ENCODE assay signal across 10 cellular contexts in genomic region chr6:21479140-21479539, GRCh38.
DNase-seq lines count a peak whose midpoint lies in the region; ATAC-seq and TF ChIP-seq lines count a peak whose summit lies in the region.
"Had no signal": no experiment of that assay in that cellular context is flagged by ENCODE, and none has a peak within 500 bp of the region (broad histone marks: within the 10 kb centered on the region; RNA-seq: fewer than 3 reads in every experiment).

No MANE protein-coding gene starts in this region.

- peak in 1 of 2 donors; percentile 38 for TF ChIP-seq RAD21 in liver (IDR thresholded peaks at IDR 0.05)

- 18% methylated on average over 12 of the region's 12 CpGs for WGBS in liver

- TF ChIP-seq CTCF in liver (IDR thresholded peaks at IDR 0.05; ENCODE audit: low read depth, low read length, missing input control) = no peak
- TF ChIP-seq CTCF in thoracic aorta (IDR thresholded peaks at IDR 0.05) = no peak

- H3K9me3 ChIP-seq in liver (ENCODE audit: control insufficient read depth in 4 of 4, low read length in 3 of 4) (no peaks in the 10 kb centered on the region), thoracic aorta (no peaks in the 10 kb centered on the region)

- H3K36me3 ChIP-seq in liver (ENCODE audit: control insufficient read depth in 4 of 4, insufficient read depth in 3 of 4, low read depth in 1 of 4, low read length in 3 of 4) = no peaks in the 10 kb centered on the region
- H3K36me3 ChIP-seq in thoracic aorta = no peaks in the 10 kb centered on the region

- H3K27me3 ChIP-seq in liver (ENCODE audit: control insufficient read depth in 4 of 4, insufficient read depth in 4 of 4, low read length in 3 of 4) (no peaks in the 10 kb centered on the region), thoracic aorta (replicated peaks; ENCODE audit: insufficient read depth) (no peaks in the 10 kb centered on the region)

- H3K27ac ChIP-seq in liver (ENCODE audit: low read depth in 1 of 2, low read length in 2 of 2) (no peak overlapping the region), thoracic aorta (no peak overlapping the region)

- H3K4me1 ChIP-seq in liver (ENCODE audit: control insufficient read depth in 4 of 4, insufficient read depth in 4 of 4, low read length in 3 of 4) = peaks cover 0 to 7% (median 2%) of the 10 kb centered on the region in 4 donors
- H3K4me1 ChIP-seq in thoracic aorta (ENCODE audit: control insufficient read depth in 1 of 2, low read depth in 2 of 2) = peaks cover 0 to 8% of the 10 kb centered on the region in 2 donors

- DNase-seq in NCI-H2029 treated with DMSO at 0.1 percent for 48 hours (lab: John Stamatoyannopoulos, UW) (peak; percentile 78), cerebellar cortex (ENCODE audit: low spot score) (peak; percentile 31), thoracic aorta (ENCODE audit: low spot score) (no peak), glomerular visceral epithelial cell (ENCODE audit: extremely low spot score) (no peak), LoVo (ENCODE audit: low spot score) (no peak)
- DNase-seq in stimulated activated CD4-positive, alpha-beta T cell treated with anti-CD3 and anti-CD28 coated beads, Interleukin-1b, Interleukin-23, amount 100 ng/mL, for 48 hours = no peak
- DNase-seq: NCI-H82 had no signal

- H3K4me3 ChIP-seq in liver (ENCODE audit: low read depth in 1 of 3, low read length in 3 of 3) (peak overlapping the region in 2 of 3 donors; percentile 16 to 38), thoracic aorta (peak overlapping the region; percentile 44)

- no peak for ATAC-seq in thoracic aorta (ENCODE audit: insufficient number of reproducible peaks, low FRiP score, low read depth)
- no peak for ATAC-seq in HG02970 (IDR thresholded peaks at IDR 0.05; ENCODE audit: low FRiP score, unreplicated experiment)
- ATAC-seq: stimulated activated memory B cell treated with anti-CD40 and anti-IgM and Interleukin-4, amounts not matched to agents 10 μg/mL and 1 μg/mL and 100 μg/mL, for 72 hours had no signal

- no peak overlapping the region for H3K9ac ChIP-seq in liver (ENCODE audit: low read depth in 1 of 2, low read length in 2 of 2)

TF ChIP-seq in liver, 16 proteins besides CTCF, POLR2A, EP300 and RAD21:
- no peak for TF ChIP-seq NR2F2 (IDR thresholded peaks at IDR 0.05)
- TF ChIP-seq YY1 (IDR thresholded peaks at IDR 0.05) = peak; percentile 11

Comparison
In these comparisons a context has a peak if more than half of its experiments do, and no peak if none do; other contexts are left out.
1. DNase-seq: peak in NCI-H2029 treated with DMSO at 0.1 percent for 48 hours (single experiment) and cerebellar cortex (single experiment); none in thoracic aorta (single experiment), stimulated activated CD4-positive, alpha-beta T cell treated with anti-CD3 and anti-CD28 coated beads, Interleukin-1b, Interleukin-23, amount 100 ng/mL, for 48 hours (single experiment), glomerular visceral epithelial cell (single experiment) and LoVo (single experiment).